Comparison of ENCODE assay signal across 30 cellular contexts in genomic region chr3:84586427-84586826, GRCh38.
"Had no signal": no experiment of that assay in that cellular context is flagged by ENCODE, and none has a peak within 500 bp of the region (broad histone marks: within the 10 kb centered on the region; RNA-seq: fewer than 3 reads in every experiment).

No MANE protein-coding gene starts in this region.

- H3K4me1 ChIP-seq: adrenal gland, ascending aorta, breast epithelium, colonic mucosa had no signal

- H3K27me3 ChIP-seq: adrenal gland, ascending aorta, body of pancreas, brain microvascular endothelial cell, breast epithelium, cardiac muscle cell, colonic mucosa had no signal

- DNase-seq: activated effector memory CD4-positive, alpha-beta T cell treated with anti-CD3 and anti-CD28 coated beads, Interleukin-2, amount 50 U/mL, for 16 hours; activated effector memory CD4-positive, alpha-beta T cell treated with Interleukin-2 at 50 U/mL for 16 hours; activated gamma-delta T cell; activated gamma-delta T cell treated with Interleukin-2 at 50 U/mL for 16 hours; activated naive CD4-positive, alpha-beta T cell; activated naive CD4-positive, alpha-beta T cell treated with anti-CD3 and anti-CD28 coated beads for 36 hours; activated naive CD4-positive, alpha-beta T cell treated with anti-CD3 and anti-CD28 coated beads, Interleukin-2, amount 10 ng/mL, durations not matched to agents 7 days and 5 days; activated naive CD4-positive, alpha-beta T cell treated with anti-CD3 and anti-CD28 coated beads, Interleukin-2, amount 50 U/mL, for 16 hours; activated naive CD4-positive, alpha-beta T cell treated with Interleukin-2 at 50 U/mL for 16 hours; activated naive CD8-positive, alpha-beta T cell treated with anti-CD3 and anti-CD28 coated beads for 36 hours; activated naive CD8-positive, alpha-beta T cell treated with anti-CD3 and anti-CD28 coated beads, Interleukin-2, amount 10 ng/mL, durations not matched to agents 7 days and 5 days; activated naive CD8-positive, alpha-beta T cell treated with anti-CD3 and anti-CD28 coated beads, Interleukin-2, amount 50 U/mL, for 24 hours; activated T-cell treated with anti-CD3 and anti-CD28 coated beads, Interleukin-2, amount 50 U/mL, for 48 hours; activated T-cell treated with anti-CD3 and anti-CD28 coated beads, Interleukin-2, amount 50 U/mL, for 72 hours; adrenal gland; amniotic stem cell; amygdala; anterior cingulate cortex; aorta; body of pancreas; brain microvascular endothelial cell; caudate nucleus; central memory CD4-positive, alpha-beta T cell; cerebellar nuclear complex; colonic mucosa had no signal

- H3K27ac ChIP-seq: adrenal gland, ascending aorta, body of pancreas, brain microvascular endothelial cell, breast epithelium, cardiac muscle cell, colonic mucosa had no signal

- H3K36me3 ChIP-seq: adrenal gland, ascending aorta, brain microvascular endothelial cell, breast epithelium, cardiac muscle cell, colonic mucosa had no signal

- ATAC-seq: activated naive CD4-positive, alpha-beta T cell treated with anti-CD3 and anti-CD28 coated beads, Interleukin-2, amount 50 U/mL, for 72 hours; activated naive CD8-positive, alpha-beta T cell treated with anti-CD3 and anti-CD28 coated beads, Interleukin-2, amount 50 U/mL, for 24 hours; activated T-cell treated with anti-CD3 and anti-CD28 coated beads, Interleukin-2, amount 50 U/mL, for 72 hours; activated T-helper 17 cell treated with anti-CD3 and anti-CD28 coated beads, Interleukin-2, amount 50 U/mL, for 72 hours; body of pancreas had no signal

- H3K4me3 ChIP-seq: adrenal gland, ascending aorta, body of pancreas, breast epithelium, cardiac muscle cell, colonic mucosa had no signal

- H3K9me3 ChIP-seq: adrenal gland, ascending aorta, body of pancreas, colonic mucosa had no signal
